Comparison of ENCODE assay signal across 29 cellular contexts in the genomic region with DNA sequence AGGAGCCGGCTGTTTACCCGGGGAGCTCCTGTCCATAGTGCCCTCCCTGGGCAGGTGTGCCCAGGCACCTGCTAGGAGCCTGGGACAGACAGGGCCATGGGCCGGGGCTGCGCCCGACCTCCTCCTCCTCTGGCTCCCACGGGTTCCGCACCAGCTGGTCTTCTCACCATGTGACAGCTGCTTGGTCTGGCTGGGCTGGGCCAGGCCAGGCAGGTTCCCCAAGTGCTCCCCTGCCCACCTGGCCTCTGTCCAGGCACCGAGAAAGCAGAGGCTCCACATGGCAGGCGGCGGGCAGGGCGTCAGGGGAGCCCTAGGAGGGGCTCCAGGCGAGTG. TPM values are rescaled to one million over a fixed set of nuclear protein-coding genes. Genes with fewer than 3 reads are reported as not detected.
A peak's percentile ranks its signal among the peaks of the same experiment; 100 is the strongest.
DNase-seq lines count a peak whose midpoint lies in the region; ATAC-seq, FAIRE-seq and TF ChIP-seq lines count a peak whose summit lies in the region.
"Had no signal": no experiment of that assay in that cellular context is flagged by ENCODE, and none has a peak within 500 bp of the region (broad histone marks: within the 10 kb centered on the region; RNA-seq: fewer than 3 reads in every experiment).

No MANE protein-coding gene starts in this region.

- no peak for TF ChIP-seq POLR2A in suprapubic skin (IDR thresholded peaks at IDR 0.05)

- WGBS in pancreas, 2 donors = 28 to 37% methylated on average over 12 of the region's 12 CpGs
- WGBS in suprapubic skin = 65% methylated on average over 5 of the region's 12 CpGs
- 33 to 38% (median 34%) methylated on average over 12 of the region's 12 CpGs for WGBS in psoas muscle, 3 donors

- no peak; the same call in 2 of the 3 replicates for ATAC-seq in SK-N-SH treated with all-trans-retinoic acid at 6 μM for 48 hours
- ATAC-seq in pancreas = peak in 3 of 4 donors; percentile 36 to 68 (median 52)
- no peak for ATAC-seq in psoas muscle
- no peak for ATAC-seq in HG03097 (IDR thresholded peaks at IDR 0.05; ENCODE audit: low FRiP score, unreplicated experiment)
- ATAC-seq: A549; activated CD8-positive, alpha-beta T cell treated with anti-CD3 and anti-CD28 coated beads, Interleukin-2, amount 10 ng/mL, durations not matched to agents 7 days and 5 days; heart right ventricle; left ventricle myocardium superior; PC-3 had no signal

- H3K27ac ChIP-seq in pancreas = no peak overlapping the region
- H3K27ac ChIP-seq in suprapubic skin = no peak overlapping the region
- H3K27ac ChIP-seq in psoas muscle = no peak overlapping the region
- H3K27ac ChIP-seq: A549, brain microvascular endothelial cell, heart right ventricle, prostate gland, transverse colon had no signal

- TF ChIP-seq CTCF in pancreas (IDR thresholded peaks at IDR 0.05) (no peak), suprapubic skin (IDR thresholded peaks at IDR 0.05) (no peak), psoas muscle (IDR thresholded peaks at IDR 0.05) (no peak)

- FAIRE-seq in pancreas (lab: Jason Lieb, UNC) = no peak
- FAIRE-seq: A549, D721Med, GM12892, kidney had no signal

- intact Hi-C loops in pancreas (cut with DNase I) (no loop called here), psoas muscle (cut with DNase I) (no loop called here)

- no peak for TF ChIP-seq EP300 in suprapubic skin (IDR thresholded peaks at IDR 0.05)

- H3K4me1 ChIP-seq in pancreas (no peaks in the 10 kb centered on the region), suprapubic skin (peaks cover 14% of the 10 kb centered on the region), psoas muscle (no peaks in the 10 kb centered on the region)
- H3K4me1 ChIP-seq: HAP-1, prostate gland, transverse colon had no signal

- no peaks in the 10 kb centered on the region for H3K36me3 ChIP-seq in pancreas
- H3K36me3 ChIP-seq in suprapubic skin = no peaks in the 10 kb centered on the region
- H3K36me3 ChIP-seq in psoas muscle (ENCODE audit: insufficient read depth in 1 of 2, low read depth in 1 of 2) = no peaks in the 10 kb centered on the region
- H3K36me3 ChIP-seq: brain microvascular endothelial cell, HAP-1, heart right ventricle, prostate gland, transverse colon had no signal

- DNase-seq in NCI-H82 (lab: John Stamatoyannopoulos, UW) = peak; percentile 26
- no peak for DNase-seq in NCI-H82 treated with DMSO at 0.1 percent for 48 hours (lab: John Stamatoyannopoulos, UW; ENCODE audit: unreplicated experiment)
- DNase-seq in NCI-H2171 (lab: John Stamatoyannopoulos, UW) = peak; percentile 61
- DNase-seq in pancreas = no peak
- no peak for DNase-seq in suprapubic skin (ENCODE audit: low spot score in 2 of 2)
- DNase-seq in psoas muscle = no peak
- DNase-seq: activated CD4-positive, alpha-beta T cell treated with anti-CD3 and anti-CD28 coated beads for 4 hours; activated CD8-positive, alpha-beta T cell treated with anti-CD3 and anti-CD28 coated beads, Interleukin-2, amount 10 ng/mL, durations not matched to agents 7 days and 5 days; activated naive CD4-positive, alpha-beta T cell treated with anti-CD3 and anti-CD28 coated beads, Interleukin-2, amount 50 U/mL, for 16 hours; brain microvascular endothelial cell; CD4-positive, alpha-beta memory T cell; foreskin melanocyte; heart right ventricle; IMR-90; kidney; left ventricle myocardium superior; mesendoderm; MV-4-11; NCI-H187 treated with DMSO at 0.1 percent for 48 hours; PC-3; stimulated activated CD4-positive, alpha-beta T cell treated with anti-CD3 and anti-CD28 coated beads, Interleukin-4, amount 100 ng/mL, for 24 hours; transverse colon had no signal

- no peaks in the 10 kb centered on the region for H3K27me3 ChIP-seq in pancreas
- peaks cover 67% of the 10 kb centered on the region for H3K27me3 ChIP-seq in suprapubic skin
- peaks cover 0 to 45% (median 3%) of the 10 kb centered on the region in 3 donors for H3K27me3 ChIP-seq in psoas muscle (ENCODE audit: insufficient read depth in 3 of 3, low read length in 2 of 3)
- H3K27me3 ChIP-seq: brain microvascular endothelial cell, transverse colon had no signal

- H3K9me3 ChIP-seq in pancreas (no peaks in the 10 kb centered on the region), suprapubic skin (no peaks in the 10 kb centered on the region), psoas muscle (no peaks in the 10 kb centered on the region)
- H3K9me3 ChIP-seq: A549, HAP-1, prostate gland, transverse colon had no signal

- no peak overlapping the region for H3K4me3 ChIP-seq in pancreas
- no peak overlapping the region for H3K4me3 ChIP-seq in suprapubic skin
- no peak overlapping the region for H3K4me3 ChIP-seq in psoas muscle
- H3K4me3 ChIP-seq: A549, HAP-1, heart right ventricle, prostate gland, transverse colon had no signal

TF ChIP-seq in SK-N-SH treated with all-trans-retinoic acid at 6 μM for 48 hours, 23 proteins besides CTCF, POLR2A, EP300 and RAD21:
- TF ChIP-seq ZFP30 (CRISPR knock-in tag; IDR thresholded peaks at IDR 0.05) (no peak), ZC3H10 (CRISPR knock-in tag; IDR thresholded peaks at IDR 0.05) (no peak), ISL1 (CRISPR knock-in tag; IDR thresholded peaks at IDR 0.05) (no peak), GLIS3 (CRISPR knock-in tag; IDR thresholded peaks at IDR 0.05) (no peak), TCF4 (CRISPR knock-in tag; IDR thresholded peaks at IDR 0.05; ENCODE audit: borderline replicate concordance) (0 out of 2 replicates have a peak, but pooled peaks have one; percentile 5)
- TF ChIP-seq, protein P1, sequence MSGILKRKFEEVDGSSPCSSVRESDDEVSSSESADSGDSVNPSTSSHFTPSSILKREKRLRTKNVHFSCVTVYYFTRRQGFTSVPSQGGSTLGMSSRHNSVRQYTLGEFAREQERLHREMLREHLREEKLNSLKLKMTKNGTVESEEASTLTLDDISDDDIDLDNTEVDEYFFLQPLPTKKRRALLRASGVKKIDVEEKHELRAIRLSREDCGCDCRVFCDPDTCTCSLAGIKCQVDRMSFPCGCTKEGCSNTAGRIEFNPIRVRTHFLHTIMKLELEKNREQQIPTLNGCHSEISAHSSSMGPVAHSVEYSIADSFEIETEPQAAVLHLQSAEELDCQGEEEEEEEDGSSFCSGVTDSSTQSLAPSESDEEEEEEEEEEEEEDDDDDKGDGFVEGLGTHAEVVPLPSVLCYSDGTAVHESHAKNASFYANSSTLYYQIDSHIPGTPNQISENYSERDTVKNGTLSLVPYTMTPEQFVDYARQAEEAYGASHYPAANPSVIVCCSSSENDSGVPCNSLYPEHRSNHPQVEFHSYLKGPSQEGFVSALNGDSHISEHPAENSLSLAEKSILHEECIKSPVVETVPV (CRISPR knock-in tag; IDR thresholded peaks at IDR 0.05) = no peak
TF ChIP-seq in SK-N-SH treated with all-trans-retinoic acid at 6 μM for 48 hours: peak in this region for 1.

RNA-seq across cellular contexts. Expression of gene OLFM1, which starts 60.0 kb away (rescaled TPM):
- total RNA-seq in pancreas = 10 to 100 TPM in 1 of 6 donors, 1 to 10 TPM in 5; 5.9 to 10.4 (median 7.1) TPM
- polyA plus RNA-seq in pancreas = 10 to 100 TPM in 1 of 2 donors, 1 to 10 TPM in 1; 7.8 to 14.1 TPM
- total RNA-seq in suprapubic skin = 10 to 100 TPM in 2 of 4 donors, 1 to 10 TPM in 2; 4.0 to 15.4 (median 11.7) TPM
- total RNA-seq in psoas muscle = 10 to 100 TPM in 1 of 4 donors, 1 to 10 TPM in 3; 4.8 to 21.4 (median 6.4) TPM
- polyA plus RNA-seq in psoas muscle = 10 to 100 TPM; 11.2 to 23.1 (median 13.0) TPM
- total RNA-seq: activated CD8-positive, alpha-beta T cell treated with anti-CD3 and anti-CD28 coated beads, Interleukin-2, amount 10 ng/mL, durations not matched to agents 7 days and 5 days; CD4-positive, alpha-beta memory T cell had no signal
- polyA plus RNA-seq: CD4-positive, alpha-beta memory T cell had no signal

Comparison
In these comparisons a context has a peak if more than half of its experiments do, and no peak if none do; other contexts are left out.
1. DNase-seq: peak in NCI-H82 (single experiment) and NCI-H2171 (single experiment); none in NCI-H82 treated with DMSO at 0.1 percent for 48 hours (single experiment), pancreas (0 of 6), suprapubic skin (0 of 2) and psoas muscle (0 of 2).
2. ATAC-seq: peak in pancreas (3 of 4); none in SK-N-SH treated with all-trans-retinoic acid at 6 μM for 48 hours (single experiment), psoas muscle (0 of 4) and HG03097 (single experiment).